Comparison of ENCODE assay signal across 10 cellular contexts in genomic region chr5:135139397-135140134, GRCh38.
DNase-seq lines count a peak whose midpoint lies in the region; ATAC-seq, FAIRE-seq and TF ChIP-seq lines count a peak whose summit lies in the region.
"Had no signal": no experiment of that assay in that cellular context is flagged by ENCODE, and none has a peak within 500 bp of the region (broad histone marks: within the 10 kb centered on the region; RNA-seq: fewer than 3 reads in every experiment).

No MANE protein-coding gene starts in this region.

- no TSS peak for BruUV-seq in IMR-90 (replicated peaks; lab: Mats Ljungman, UMichigan)

- peak overlapping the region; percentile 97 for H3K56ac ChIP-seq in IMR-90 (ENCODE audit: extremely low read depth, insufficient read depth, low read length)

- peaks cover 7% of the 10 kb centered on the region for H3K4me1 Mint-ChIP-seq in astrocyte (ENCODE audit: low read depth, unreplicated experiment)

- H2BK120ac ChIP-seq in IMR-90 (ENCODE audit: low read depth, low read length) (peak overlapping the region; percentile 98), mesenchymal stem cell (ENCODE audit: low read depth, low read length) (peak overlapping the region; percentile 76)

- in situ Hi-C loops in IMR-90 (cut with MboI; ENCODE audit: low sequenced_read_pairs): no loop called here

- peak overlapping the region; percentile 86 for H2AK9ac ChIP-seq in IMR-90 (replicated peaks; ENCODE audit: low read depth, low read length, poor library complexity)

- H2BK15ac ChIP-seq in IMR-90 (ENCODE audit: low read depth, low read length) (peak overlapping the region; percentile 91), mesenchymal stem cell (ENCODE audit: low read depth, poor library complexity, severe bottlenecking) (no peak overlapping the region)

- DNase-seq in AG04450 (ENCODE audit: low read depth, low spot score) (peak; percentile 92), IMR-90 (peak; percentile 96), astrocyte (ENCODE audit: low read depth) (peak; percentile 84), mesenchymal stem cell (peak; percentile 98)
- DNase-seq in stimulated activated CD4-positive, alpha-beta T cell treated with anti-CD3 and anti-CD28 coated beads, Interleukin-2, amount 100 ng/mL, for 24 hours: no peak
- DNase-seq in effector CD8-positive, alpha-beta T cell (lab: John Stamatoyannopoulos, UW): no peak
- DNase-seq in central memory CD4-positive, alpha-beta T cell: no peak
- DNase-seq: NCI-H1436 treated with DMSO at 0.1 percent for 48 hours had no signal

- H4K8ac ChIP-seq in IMR-90 (ENCODE audit: low read depth in 2 of 2, low read length in 2 of 2): peak overlapping the region; percentile 49 to 96
- no peak overlapping the region for H4K8ac ChIP-seq in mesenchymal stem cell (ENCODE audit: low read length)

- ATAC-seq in IMR-90 (ENCODE audit: low read depth): peak; percentile 83
- ATAC-seq in GM19035 (IDR thresholded peaks at IDR 0.05; ENCODE audit: unreplicated experiment): no peak

- peak overlapping the region; percentile 93 for H2AK5ac ChIP-seq in IMR-90 (ENCODE audit: low read depth, low read length)
- H2AK5ac ChIP-seq in mesenchymal stem cell (ENCODE audit: low read length, severe bottlenecking): no peak overlapping the region

- H3K18ac ChIP-seq in IMR-90 (ENCODE audit: low read depth, low read length) (peak overlapping the region; percentile 98), mesenchymal stem cell (ENCODE audit: low read depth in 1 of 2, low read length in 2 of 2) (peak overlapping the region; percentile 11 to 82)

- H4K91ac ChIP-seq in IMR-90 (ENCODE audit: insufficient read depth, low read depth, low read length) (peak overlapping the region; percentile 99), mesenchymal stem cell (ENCODE audit: low read length) (peak overlapping the region; percentile 64)

- WGBS in IMR-90 (ENCODE audit: extremely low coverage in 2 of 2, insufficient read length in 1 of 2), 2 experiments: 2% methylated on average over 8 of the region's 12 CpGs; no CpG with 5 or more reads in 1 of the 2 experiments
- WGBS in mesenchymal stem cell: 7% methylated on average over 9 of the region's 12 CpGs

- peak overlapping the region in 1 of 2 experiments; percentile 80 for H2BK12ac ChIP-seq in mesenchymal stem cell (ENCODE audit: low read length in 2 of 2)

- no peaks in the 10 kb centered on the region for H3K9me3 ChIP-seq in AG04450 (ENCODE audit: control insufficient read depth, insufficient read depth, low read length)
- no peaks in the 10 kb centered on the region for H3K9me3 ChIP-seq in IMR-90 (ENCODE audit: control insufficient read depth, insufficient read depth, low read length)
- no peaks in the 10 kb centered on the region for H3K9me3 ChIP-seq in astrocyte (ENCODE audit: insufficient read depth, low read depth, low read length)
- H3K9me3 ChIP-seq in mesenchymal stem cell (ENCODE audit: control insufficient read depth, low read length): no peaks in the 10 kb centered on the region

- peaks cover 41% of the 10 kb centered on the region for H3K27me3 Mint-ChIP-seq in astrocyte (ENCODE audit: low read depth, unreplicated experiment)

- H3K4me2 ChIP-seq in IMR-90 (ENCODE audit: low read depth, low read length) (peak overlapping the region; percentile 80), astrocyte (ENCODE audit: low read length) (peak overlapping the region; percentile 49), mesenchymal stem cell (ENCODE audit: low read length, poor library complexity, severe bottlenecking) (no peak overlapping the region)

- intact Hi-C loops in IMR-90 (cut with micrococcal nuclease): loop anchor here (2.0 to 5.0 kb wide), 2 partner anchors 48 to 107 kb away; no protein-coding TSS in a partner anchor

- peak overlapping the region; percentile 97 for H3K27ac ChIP-seq in AG04450 (ENCODE audit: low read depth, low read length)
- peak overlapping the region; percentile 99 for H3K27ac ChIP-seq in IMR-90 (ENCODE audit: insufficient read depth, low read length)
- no peak overlapping the region for H3K27ac ChIP-seq in astrocyte (ENCODE audit: low read depth, low read length)
- no peak overlapping the region for H3K27ac ChIP-seq in mesenchymal stem cell (ENCODE audit: low read length, poor library complexity, severe bottlenecking)

- TF ChIP-seq CTCF in AG04450 (IDR thresholded peaks at IDR 0.05; ENCODE audit: low read depth, low read length): no peak
- TF ChIP-seq CTCF in IMR-90 (conservative IDR thresholded peaks at IDR 0.05; ENCODE audit: low read depth, low read length): no peak
- no peak for TF ChIP-seq CTCF in astrocyte (IDR thresholded peaks at IDR 0.05; ENCODE audit: insufficient read depth, low read depth, low read length)

- H3K23ac ChIP-seq in IMR-90 (ENCODE audit: low read depth, low read length) (peak overlapping the region; percentile 98), mesenchymal stem cell (ENCODE audit: low read length in 2 of 2) (no peak overlapping the region)

- peaks cover 4% of the 10 kb centered on the region for H3K36me3 Mint-ChIP-seq in astrocyte (ENCODE audit: low read depth, unreplicated experiment)

- H3K4me3 ChIP-seq in AG04450 (ENCODE audit: low read depth, low read length) (peak overlapping the region; percentile 43), IMR-90 (ENCODE audit: insufficient read depth, low read depth, low read length) (no peak overlapping the region; the same call in 1 of the 2 replicates), astrocyte (ENCODE audit: insufficient read depth, low read depth, low read length) (no peak overlapping the region), mesenchymal stem cell (ENCODE audit: insufficient read depth in 1 of 2, low read depth in 1 of 2, low read length in 2 of 2) (no peak overlapping the region)

- H3K4me1 ChIP-seq in IMR-90 (ENCODE audit: control insufficient read depth, insufficient read depth, low read length): peaks cover 45% of the 10 kb centered on the region
- H3K4me1 ChIP-seq in astrocyte (ENCODE audit: insufficient read depth, low read length): peaks cover 14% of the 10 kb centered on the region
- H3K4me1 ChIP-seq in mesenchymal stem cell (ENCODE audit: control insufficient read depth, insufficient read depth, low read depth, low read length): peaks cover 3% of the 10 kb centered on the region

- peak overlapping the region; percentile 97 for H4K5ac ChIP-seq in IMR-90 (ENCODE audit: low read depth, low read length)

- no peaks in the 10 kb centered on the region for H3K79me2 ChIP-seq in astrocyte (ENCODE audit: insufficient read depth, low read length)

- no peak for TF ChIP-seq RAD21 in IMR-90 (IDR thresholded peaks at IDR 0.05; ENCODE audit: low read length)

- H3K27me3 ChIP-seq in AG04450 (ENCODE audit: control insufficient read depth, insufficient read depth, low read length) (no peaks in the 10 kb centered on the region), IMR-90 (ENCODE audit: control insufficient read depth, insufficient read depth, low read length) (no peaks in the 10 kb centered on the region), astrocyte (ENCODE audit: insufficient read depth, low read length) (peaks cover 2% of the 10 kb centered on the region), mesenchymal stem cell (ENCODE audit: control insufficient read depth in 1 of 2, insufficient read depth in 1 of 2, low read length in 2 of 2) (peaks cover 0 to 33% of the 10 kb centered on the region in 2 experiments)

- H3K9me1 ChIP-seq in IMR-90 (ENCODE audit: insufficient read depth, low read length): peaks cover 52% of the 10 kb centered on the region

- peaks cover 0 to 24% of the 10 kb centered on the region in 2 experiments; a peak in 2 of 4 replicates for H3K79me1 ChIP-seq in IMR-90 (ENCODE audit: low read depth in 1 of 2, low read length in 2 of 2)
- H3K79me1 ChIP-seq in mesenchymal stem cell (replicated peaks; ENCODE audit: low read length, poor library complexity, severe bottlenecking): no peaks in the 10 kb centered on the region

- no peaks in the 10 kb centered on the region for H3K36me3 ChIP-seq in IMR-90 (ENCODE audit: control insufficient read depth, insufficient read depth, low read length)
- no peaks in the 10 kb centered on the region for H3K36me3 ChIP-seq in astrocyte (ENCODE audit: insufficient read depth, low read length)
- H3K36me3 ChIP-seq in mesenchymal stem cell (ENCODE audit: control insufficient read depth in 1 of 2, insufficient read depth in 2 of 2, low read depth in 1 of 2, low read length in 2 of 2): no peaks in the 10 kb centered on the region

- H3K4ac ChIP-seq in IMR-90 (ENCODE audit: low read depth, low read length): peak overlapping the region; percentile 99
- peak overlapping the region; percentile 46 to 63 for H3K4ac ChIP-seq in mesenchymal stem cell (ENCODE audit: low read depth in 1 of 2, low read length in 2 of 2)

- peaks cover 7% of the 10 kb centered on the region for H3K9me3 Mint-ChIP-seq in astrocyte (ENCODE audit: unreplicated experiment)

- dilution Hi-C loops in IMR-90 (cut with HindIII; ENCODE audit: low sequenced_read_pairs, unreplicated experiment): no loop called here

- H3K9ac ChIP-seq in IMR-90 (ENCODE audit: low read depth, low read length): peak overlapping the region; percentile 63
- no peak overlapping the region for H3K9ac ChIP-seq in astrocyte (ENCODE audit: low read length)
- no peak overlapping the region for H3K9ac ChIP-seq in mesenchymal stem cell (ENCODE audit: low read length)

- FAIRE-seq in astrocyte (lab: Jason Lieb, UNC): no peak
- FAIRE-seq: frontal cortex had no signal

- POLR2A ChIA-PET in AG04450 (lab: Yijun Ruan, JAX): interaction anchor here (0.8 to 4.2 kb wide), 20 partner anchors 12 to 254 kb away, joined by 3 to 27 read pairs (median 3); no protein-coding TSS in a partner anchor
- POLR2A ChIA-PET in IMR-90 (lab: Charles Lee; ENCODE audit: unreplicated experiment): interaction anchor here (0.5 to 1.4 kb wide), 11 partner anchors 8 to 870 kb away, joined by 3 to 10 read pairs (median 4); no protein-coding TSS in a partner anchor

- no peak for TF ChIP-seq POLR2A in IMR-90 (IDR thresholded peaks at IDR 0.05; ENCODE audit: low read depth, low read length)

- no peaks in the 10 kb centered on the region for H4K20me1 ChIP-seq in IMR-90 (ENCODE audit: insufficient read depth, low read length)
- H4K20me1 ChIP-seq in astrocyte (ENCODE audit: insufficient read depth, low read length): no peaks in the 10 kb centered on the region

- H2AFZ ChIP-seq in IMR-90 (replicated peaks; ENCODE audit: low read length, poor library complexity) (peak overlapping the region; percentile 91), astrocyte (ENCODE audit: low read depth, low read length) (no peak overlapping the region), mesenchymal stem cell (ENCODE audit: low read depth, low read length) (peak overlapping the region; percentile 29)

- no peak overlapping the region for H3K4me3 Mint-ChIP-seq in astrocyte (ENCODE audit: unreplicated experiment)

- peak overlapping the region; percentile 99 for H2BK20ac ChIP-seq in IMR-90 (ENCODE audit: low read depth, low read length)

- H3K14ac ChIP-seq in IMR-90 (replicated peaks; ENCODE audit: low read depth, low read length): peak overlapping the region; percentile 95
- H3K14ac ChIP-seq in mesenchymal stem cell (ENCODE audit: low read length in 2 of 2): no peak overlapping the region

- H2BK5ac ChIP-seq in IMR-90 (ENCODE audit: low read depth, low read length, poor library complexity, severe bottlenecking) (peak overlapping the region; percentile 97), mesenchymal stem cell (ENCODE audit: low read depth, low read length, poor library complexity, severe bottlenecking) (no peak overlapping the region)

- CTCF ChIA-PET in AG04450 (lab: Charles Lee): no interaction called here
- CTCF ChIA-PET in IMR-90 (lab: Yijun Ruan, JAX): interaction anchor here (0.9 to 1.5 kb wide), 4 partner anchors 35 to 66 kb away, joined by 3 read pairs; no protein-coding TSS in a partner anchor

- H3K27ac Mint-ChIP-seq in astrocyte (ENCODE audit: unreplicated experiment): no peak overlapping the region

Comparison
In these comparisons a context has a peak if more than half of its experiments do, and no peak if none do; other contexts are left out.
1. DNase-seq: peak in AG04450 (single experiment), IMR-90 (single experiment), astrocyte (single experiment) and mesenchymal stem cell (single experiment); none in stimulated activated CD4-positive, alpha-beta T cell treated with anti-CD3 and anti-CD28 coated beads, Interleukin-2, amount 100 ng/mL, for 24 hours (0 of 2), effector CD8-positive, alpha-beta T cell (single experiment) and central memory CD4-positive, alpha-beta T cell (single experiment).
2. H3K27ac ChIP-seq: peak in AG04450 (single experiment) and IMR-90 (single experiment); none in astrocyte (single experiment) and mesenchymal stem cell (single experiment).